8 cellular contexts compared by ENCODE assay signal in genomic region chr5:62093981-62094380, GRCh38.
DNase-seq lines count a peak whose midpoint lies in the region; ATAC-seq and TF ChIP-seq lines count a peak whose summit lies in the region.

No MANE protein-coding gene starts in this region.

- intact Hi-C loops in posterior vena cava (cut with DNase I) = no loop called here

- H3K27ac ChIP-seq in osteoblast (ENCODE audit: low read depth, low read length) = no peak overlapping the region

- no peak overlapping the region for H3K9ac ChIP-seq in endocrine pancreas (ENCODE audit: control insufficient read depth, insufficient read depth, low read length)

- no peak for ATAC-seq in activated T-cell treated with anti-CD3 and anti-CD28 coated beads, Interleukin-2, amount 50 U/mL, for 4 hours
- ATAC-seq in GM18498 (IDR thresholded peaks at IDR 0.05; ENCODE audit: unreplicated experiment) (no peak), GM19455 (IDR thresholded peaks at IDR 0.05; ENCODE audit: unreplicated experiment) (no peak)

- peak overlapping the region; percentile 13 for H2AFZ ChIP-seq in osteoblast (ENCODE audit: low read length)

- peak overlapping the region; percentile 44 for H3K4me3 Mint-ChIP-seq in activated T-cell treated with anti-CD3 and anti-CD28 coated beads, Interleukin-2, amount 50 U/mL, for 4 hours

- no peaks in the 10 kb centered on the region for H3K9me3 Mint-ChIP-seq in activated T-cell treated with anti-CD3 and anti-CD28 coated beads, Interleukin-2, amount 50 U/mL, for 4 hours

- DNase-seq in activated T-cell treated with anti-CD3 and anti-CD28 coated beads, Interleukin-2, amount 50 U/mL, for 4 hours = no peak
- DNase-seq in activated T-cell treated with anti-CD3 and anti-CD28 coated beads, Interleukin-2, amount 50 U/mL, for 1 hour = no peak
- DNase-seq in NCI-H748 (lab: John Stamatoyannopoulos, UW; ENCODE audit: unreplicated experiment) = peak; percentile 96
- peak; percentile 88 for DNase-seq in osteoblast (ENCODE audit: insufficient read length, low spot score, missing footprints)
- DNase-seq in posterior vena cava (ENCODE audit: low spot score) = no peak

- H3K27me3 ChIP-seq in endocrine pancreas (ENCODE audit: control insufficient read depth, insufficient read depth, low read length) (no peaks in the 10 kb centered on the region), osteoblast (ENCODE audit: insufficient read depth, low read length) (no peaks in the 10 kb centered on the region)

- H3K36me3 ChIP-seq in endocrine pancreas (ENCODE audit: control insufficient read depth, insufficient read depth, low read length) (no peaks in the 10 kb centered on the region), osteoblast (ENCODE audit: insufficient read depth, low read length) (no peaks in the 10 kb centered on the region)

- H3K9me3 ChIP-seq in endocrine pancreas (ENCODE audit: control insufficient read depth, low read length) (no peaks in the 10 kb centered on the region), osteoblast (ENCODE audit: low read depth, low read length) (no peaks in the 10 kb centered on the region)

- H3K27me3 Mint-ChIP-seq in activated T-cell treated with anti-CD3 and anti-CD28 coated beads, Interleukin-2, amount 50 U/mL, for 4 hours (ENCODE audit: low read depth) = peaks cover 2% of the 10 kb centered on the region

- H4K20me1 ChIP-seq in osteoblast (ENCODE audit: insufficient read depth, low read length) = no peaks in the 10 kb centered on the region

- H3K4me1 ChIP-seq in endocrine pancreas (ENCODE audit: control insufficient read depth, insufficient read depth, low read length) = peaks cover 11% of the 10 kb centered on the region
- H3K4me1 ChIP-seq in osteoblast (ENCODE audit: insufficient read depth, low read length) = peaks cover 5% of the 10 kb centered on the region

- H3K36me3 Mint-ChIP-seq in activated T-cell treated with anti-CD3 and anti-CD28 coated beads, Interleukin-2, amount 50 U/mL, for 4 hours (ENCODE audit: insufficient read depth) = no peaks in the 10 kb centered on the region

- H3K79me2 ChIP-seq in osteoblast (ENCODE audit: insufficient read depth, low read length) = no peaks in the 10 kb centered on the region

- H3K4me1 Mint-ChIP-seq in activated T-cell treated with anti-CD3 and anti-CD28 coated beads, Interleukin-2, amount 50 U/mL, for 4 hours (ENCODE audit: low read depth) = peaks cover 4% of the 10 kb centered on the region

- H3K4me3 ChIP-seq in endocrine pancreas (ENCODE audit: control insufficient read depth, insufficient read depth, low read length) = peak overlapping the region; percentile 59
- H3K4me3 ChIP-seq in osteoblast (ENCODE audit: insufficient read depth, low read length) = peak overlapping the region; percentile 38

- peak overlapping the region; percentile 67 for H3K4me2 ChIP-seq in osteoblast (ENCODE audit: insufficient read depth, low read length)

- no peak for TF ChIP-seq CTCF in osteoblast (IDR thresholded peaks at IDR 0.05; ENCODE audit: extremely low read depth, low read depth, low read length)

Comparison
In these comparisons a context has a peak if more than half of its experiments do, and no peak if none do; other contexts are left out.
1. DNase-seq: peak in NCI-H748 (single experiment) and osteoblast (single experiment); none in activated T-cell treated with anti-CD3 and anti-CD28 coated beads, Interleukin-2, amount 50 U/mL, for 4 hours (single experiment), activated T-cell treated with anti-CD3 and anti-CD28 coated beads, Interleukin-2, amount 50 U/mL, for 1 hour (single experiment) and posterior vena cava (single experiment).